In genomic region chr12:111444706-111445310, GRCh38 we compare ENCODE assay signal across 8 cellular contexts. TPM values are rescaled to one million over a fixed set of nuclear protein-coding genes. Genes with fewer than 3 reads are reported as not detected.
DNase-seq lines count a peak whose midpoint lies in the region; ATAC-seq and TF ChIP-seq lines count a peak whose summit lies in the region.

No MANE protein-coding gene starts in this region.

- no TSS peak for BruUV-seq in OCI-LY7 (replicated peaks; lab: Mats Ljungman, UMichigan)

- H3K27ac ChIP-seq in OCI-LY7 (ENCODE audit: low read depth, low read length, poor library complexity, severe bottlenecking) (peak overlapping the region; percentile 91), right atrium auricular region (peak overlapping the region; percentile 61 to 84)

- H3K4me2 ChIP-seq in OCI-LY7 (ENCODE audit: low read length), result peak overlapping the region; percentile 77

- CTCF ChIA-PET in OCI-LY7 (lab: Charles Lee; ENCODE audit: unreplicated experiment), result interaction anchor here (1.0 to 2.0 kb wide), 3 partner anchors 10 to 49 kb away, joined by 4 to 6 read pairs (median 5); no protein-coding TSS in a partner anchor

- peaks cover 19% of the 10 kb centered on the region; the same call in 1 of the 2 replicates for H4K20me1 ChIP-seq in OCI-LY7 (ENCODE audit: insufficient read depth, low read length)

- peaks cover 67% of the 10 kb centered on the region for H3K4me1 ChIP-seq in OCI-LY7 (ENCODE audit: insufficient read depth, low read length, poor library complexity, severe bottlenecking)
- peaks cover 4 to 95% of the 10 kb centered on the region in 2 donors for H3K4me1 ChIP-seq in right atrium auricular region

- ATAC-seq in GM18508 (IDR thresholded peaks at IDR 0.05; ENCODE audit: insufficient read depth, unreplicated experiment), result peak; percentile 68
- peak; percentile 80 for ATAC-seq in HG02763 (IDR thresholded peaks at IDR 0.05; ENCODE audit: unreplicated experiment)

- POLR2A ChIA-PET in OCI-LY7 (lab: Charles Lee), result interaction anchor here (0.7 to 2.5 kb wide), 5 partner anchors 10 to 40 kb away, joined by 3 to 16 read pairs (median 3); no protein-coding TSS in a partner anchor

- H3K9me2 ChIP-seq in OCI-LY7 (ENCODE audit: insufficient read depth, low read length), result no peaks in the 10 kb centered on the region

- peak; percentile 93 for DNase-seq in OCI-LY7 (ENCODE audit: low spot score)
- DNase-seq in activated effector memory CD4-positive, alpha-beta T cell treated with anti-CD3 and anti-CD28 coated beads, Interleukin-2, amount 50 U/mL, for 16 hours, result peak; percentile 93
- DNase-seq in right atrium auricular region (ENCODE audit: low spot score), result peak; percentile 71
- peak; percentile 73 to 87 (median 84) for DNase-seq in stimulated activated CD4-positive, alpha-beta T cell treated with anti-CD3 and anti-CD28 coated beads, Interleukin-12 subunit alpha, Interleukin-12 subunit beta, amount 100 ng/mL, for 48 hours (ENCODE audit: low read depth in 2 of 3, low spot score in 1 of 3)
- no peak for DNase-seq in retina
- no peak for DNase-seq in HuH-7 (ENCODE audit: low spot score)

- TF ChIP-seq CTCF in OCI-LY7 (conservative IDR thresholded peaks at IDR 0.05; ENCODE audit: low read length), result no peak
- TF ChIP-seq CTCF in right atrium auricular region (IDR thresholded peaks at IDR 0.05), result peak in 1 of 2 donors; percentile 14

- no peaks in the 10 kb centered on the region for H3K27me3 ChIP-seq in right atrium auricular region

- H3K4me3 ChIP-seq in OCI-LY7 (ENCODE audit: low read depth, low read length, poor library complexity, severe bottlenecking) (peak overlapping the region; percentile 42), right atrium auricular region (no peak overlapping the region)

- H2AFZ ChIP-seq in OCI-LY7 (ENCODE audit: low read length), result no peak overlapping the region

- no peaks in the 10 kb centered on the region for H3K9me3 ChIP-seq in OCI-LY7 (ENCODE audit: low read length)
- no peaks in the 10 kb centered on the region for H3K9me3 ChIP-seq in right atrium auricular region

- peaks cover 9% of the 10 kb centered on the region; the same call in 1 of the 2 replicates for H3K79me2 ChIP-seq in OCI-LY7 (ENCODE audit: insufficient read depth, low read depth, low read length)

- intact Hi-C loops in OCI-LY7 (cut with micrococcal nuclease; ENCODE audit: unreplicated experiment), result loop anchor here (1.0 kb wide), 1 partner anchor 40 kb away; the partner anchor contains the start of gene SH2B3

- H3K36me3 ChIP-seq in OCI-LY7 (ENCODE audit: insufficient read depth, low read length) (peaks cover 71% of the 10 kb centered on the region), right atrium auricular region (peaks cover 42% of the 10 kb centered on the region)

RNA-seq across cellular contexts. Expression of gene SH2B3, which starts 39.1 kb away (rescaled TPM):
- 16.3 and 25.8 TPM in 2 replicates for total RNA-seq in OCI-LY7 (2014; rRNA removed; shearing (Covaris generic))
- total RNA-seq in OCI-LY7 (2022) (45.9 and 51.3 TPM in 2 replicates), right atrium auricular region (10 to 100 TPM; 42.6 to 47.4 TPM)

Comparison
In these comparisons a context has a peak if more than half of its experiments do, and no peak if none do; other contexts are left out.
1. DNase-seq: peak in OCI-LY7 (single experiment), activated effector memory CD4-positive, alpha-beta T cell treated with anti-CD3 and anti-CD28 coated beads, Interleukin-2, amount 50 U/mL, for 16 hours (single experiment), right atrium auricular region (single experiment) and stimulated activated CD4-positive, alpha-beta T cell treated with anti-CD3 and anti-CD28 coated beads, Interleukin-12 subunit alpha, Interleukin-12 subunit beta, amount 100 ng/mL, for 48 hours (3 of 3); none in retina (single experiment) and HuH-7 (single experiment).